10 cellular contexts compared by ENCODE assay signal in genomic region chr9:34588671-34589370, GRCh38. TPM values are rescaled to one million over a fixed set of nuclear protein-coding genes. Genes with fewer than 3 reads are reported as not detected.
DNase-seq lines count a peak whose midpoint lies in the region; ATAC-seq and TF ChIP-seq lines count a peak whose summit lies in the region.
"Had no signal": no experiment of that assay in that cellular context is flagged by ENCODE, and none has a peak within 500 bp of the region (broad histone marks: within the 10 kb centered on the region; RNA-seq: fewer than 3 reads in every experiment).

No MANE protein-coding gene starts in this region.

- H3K79me2 ChIP-seq in ACC112 (ENCODE audit: control insufficient read depth, insufficient read depth, low read length, unreplicated experiment) = no peaks in the 10 kb centered on the region

- peaks cover 25 to 44% (median 31%) of the 10 kb centered on the region in 4 donors for H3K4me1 Mint-ChIP-seq in naive thymus-derived CD8-positive, alpha-beta T cell

- H3K9me3 ChIP-seq in HEK293 (ENCODE audit: control insufficient read depth, insufficient read depth, low read depth, low read length) (no peaks in the 10 kb centered on the region), colonic mucosa (no peaks in the 10 kb centered on the region)
- H3K9me3 ChIP-seq: adrenal gland had no signal

- no peak for TF ChIP-seq CTCF in HEK293 (tag by site-specific recombination; IDR thresholded peaks at IDR 0.05)
- no peak for TF ChIP-seq CTCF in colonic mucosa (IDR thresholded peaks at IDR 0.05)

- no peaks in the 10 kb centered on the region for H3K36me3 ChIP-seq in ACC112 (ENCODE audit: insufficient read depth, low read length)
- no peaks in the 10 kb centered on the region for H3K36me3 ChIP-seq in HEK293 (ENCODE audit: control insufficient read depth in 2 of 2, insufficient read depth in 1 of 2, low read length in 2 of 2)
- H3K36me3 ChIP-seq in colonic mucosa = no peaks in the 10 kb centered on the region
- H3K36me3 ChIP-seq: adrenal gland had no signal

- DNase-seq in colonic mucosa (no peak), SIG-M5 treated with dmso at 0.1 percent for 504 hours (lab: John Stamatoyannopoulos, UW; ENCODE audit: unreplicated experiment) (no peak)
- no peak for DNase-seq in naive thymus-derived CD8-positive, alpha-beta T cell
- DNase-seq: adrenal gland had no signal

- peaks cover 46 to 92% (median 72%) of the 10 kb centered on the region in 5 donors for H3K27me3 Mint-ChIP-seq in naive thymus-derived CD8-positive, alpha-beta T cell

- H2AFZ ChIP-seq in ACC112 (ENCODE audit: low read length, unreplicated experiment) = no peak overlapping the region

- H3K9ac ChIP-seq in colonic mucosa (ENCODE audit: low read depth in 2 of 2, low read length in 2 of 2) = no peak overlapping the region

- POLR2A ChIA-PET in HEK293 (lab: Yijun Ruan, JAX) = interaction anchor here (0.6 kb wide), 1 partner anchor 11 kb away, joined by 3 read pairs; no protein-coding TSS in a partner anchor
- POLR2A ChIA-PET in naive thymus-derived CD8-positive, alpha-beta T cell (lab: Charles Lee) = no interaction called here

- H3K4me3 Mint-ChIP-seq in naive thymus-derived CD8-positive, alpha-beta T cell = peak overlapping the region; percentile 44 to 85 (median 79)

- intact Hi-C loops in colonic mucosa (cut with DNase I) = no loop called here

- H3K4me1 ChIP-seq in ACC112 (ENCODE audit: control insufficient read depth, insufficient read depth, low read length, unreplicated experiment) = no peaks in the 10 kb centered on the region
- no peaks in the 10 kb centered on the region for H3K4me1 ChIP-seq in HEK293 (ENCODE audit: control insufficient read depth, insufficient read depth, low read length)
- H3K4me1 ChIP-seq in colonic mucosa = peaks cover 18% of the 10 kb centered on the region

- CTCF ChIA-PET in HEK293 (lab: Yijun Ruan, JAX) = interaction anchor here (0.6 to 2.1 kb wide), 4 partner anchors 40 to 153 kb away, joined by 3 to 23 read pairs (median 4); no protein-coding TSS in a partner anchor

- peaks cover 0 to 5% (median 0%) of the 10 kb centered on the region in 3 donors for H3K36me3 Mint-ChIP-seq in naive thymus-derived CD8-positive, alpha-beta T cell

- H3K27ac ChIP-seq in ACC112 (ENCODE audit: low read depth, low read length) (no peak overlapping the region), HEK293 (ENCODE audit: extremely low read depth, low read depth, low read length) (no peak overlapping the region; the same call in 1 of the 2 replicates), colonic mucosa (no peak overlapping the region)
- H3K27ac ChIP-seq: adrenal gland had no signal

- peak overlapping the region in 1 of 10 donors; percentile 30 for H3K27ac Mint-ChIP-seq in naive thymus-derived CD8-positive, alpha-beta T cell

- peak overlapping the region; percentile 25; the same call in 1 of the 2 replicates for H3K4me3 ChIP-seq in ACC112 (ENCODE audit: low read depth, low read length)
- peak overlapping the region; percentile 44 for H3K4me3 ChIP-seq in HEK293 (ENCODE audit: low read depth, low read length)
- peak overlapping the region; percentile 26 for H3K4me3 ChIP-seq in colonic mucosa

- ATAC-seq in naive thymus-derived CD8-positive, alpha-beta T cell = no peak
- ATAC-seq in GM18858 (IDR thresholded peaks at IDR 0.05; ENCODE audit: unreplicated experiment) = no peak
- no peak for ATAC-seq in HG02840 (IDR thresholded peaks at IDR 0.05; ENCODE audit: low FRiP score, unreplicated experiment)
- ATAC-seq in HG03159 (IDR thresholded peaks at IDR 0.05; ENCODE audit: unreplicated experiment) = no peak

- H3K9me3 Mint-ChIP-seq in naive thymus-derived CD8-positive, alpha-beta T cell = no peaks in the 10 kb centered on the region

- peaks cover 97% of the 10 kb centered on the region for H3K27me3 ChIP-seq in ACC112 (ENCODE audit: insufficient read depth, low read length)
- peaks cover 59% of the 10 kb centered on the region for H3K27me3 ChIP-seq in colonic mucosa

TF ChIP-seq in HEK293, 187 proteins besides CTCF, POLR2A, EP300 and RAD21:
- TF ChIP-seq OSR2 (tag by site-specific recombination; IDR thresholded peaks at IDR 0.05) (no peak), ZNF658 (tag by site-specific recombination; IDR thresholded peaks at IDR 0.05) (no peak), ZSCAN5A (tag by site-specific recombination; IDR thresholded peaks at IDR 0.05) (no peak), ZNF335 (tag by site-specific recombination; conservative IDR thresholded peaks at IDR 0.05) (no peak), FEZF1 (tag by site-specific recombination; IDR thresholded peaks at IDR 0.05) (no peak), ZNF302 (tag by site-specific recombination; IDR thresholded peaks at IDR 0.05; ENCODE audit: low read depth) (no peak), ZFHX2 (tag by site-specific recombination; conservative IDR thresholded peaks at IDR 0.05) (no peak), ZNF202 (tag by site-specific recombination; IDR thresholded peaks at IDR 0.05; ENCODE audit: borderline replicate concordance) (no peak)

RNA-seq across cellular contexts. Expression of gene CNTFR, which starts 0.7 kb away (rescaled TPM):
- 1 to 10 TPM; 1.8 to 1.9 TPM for total RNA-seq in colonic mucosa
- total RNA-seq in naive thymus-derived CD8-positive, alpha-beta T cell = not detected
- polyA plus RNA-seq in naive thymus-derived CD8-positive, alpha-beta T cell = not detected

RNA-seq across cellular contexts. Expression of gene RPP25L, which starts 23.1 kb away (rescaled TPM):
- 10 to 100 TPM; 37.0 to 54.4 TPM for total RNA-seq in colonic mucosa
- 10 to 100 TPM; 20.5 to 22.2 TPM for total RNA-seq in naive thymus-derived CD8-positive, alpha-beta T cell
- 10 to 100 TPM; 28.7 to 51.7 (median 45.1) TPM for polyA plus RNA-seq in naive thymus-derived CD8-positive, alpha-beta T cell

RNA-seq across cellular contexts. Expression of gene DCTN3, which starts 31.5 kb away (rescaled TPM):
- total RNA-seq in colonic mucosa = 10 to 100 TPM; 65.2 to 76.3 TPM
- 10 to 100 TPM; 60.0 to 69.6 TPM for total RNA-seq in naive thymus-derived CD8-positive, alpha-beta T cell
- 100 to 1,000 TPM; 117 to 140 (median 124) TPM for polyA plus RNA-seq in naive thymus-derived CD8-positive, alpha-beta T cell

RNA-seq across cellular contexts. Expression of gene ARID3C, which starts 40.0 kb away (rescaled TPM):
- not detected for total RNA-seq in colonic mucosa
- under 1 TPM in 1 of 2 experiments, not detected in 1; 0.27 TPM for total RNA-seq in naive thymus-derived CD8-positive, alpha-beta T cell
- not detected for polyA plus RNA-seq in naive thymus-derived CD8-positive, alpha-beta T cell
- total RNA-seq: adrenal gland, left cardiac atrium had no signal
- polyA plus RNA-seq: adrenal gland had no signal

RNA-seq across cellular contexts. Expression of gene SIGMAR1, which starts 48.8 kb away (rescaled TPM):
- 100 to 1,000 TPM in 1 of 2 donors, 10 to 100 TPM in 1; 49.6 to 114 TPM for total RNA-seq in colonic mucosa
- total RNA-seq in naive thymus-derived CD8-positive, alpha-beta T cell = 10 to 100 TPM; 37.7 to 39.8 TPM
- 10 to 100 TPM; 67.9 to 78.4 (median 71.8) TPM for polyA plus RNA-seq in naive thymus-derived CD8-positive, alpha-beta T cell
